1 cellular context compared by ENCODE assay signal in the genomic region with DNA sequence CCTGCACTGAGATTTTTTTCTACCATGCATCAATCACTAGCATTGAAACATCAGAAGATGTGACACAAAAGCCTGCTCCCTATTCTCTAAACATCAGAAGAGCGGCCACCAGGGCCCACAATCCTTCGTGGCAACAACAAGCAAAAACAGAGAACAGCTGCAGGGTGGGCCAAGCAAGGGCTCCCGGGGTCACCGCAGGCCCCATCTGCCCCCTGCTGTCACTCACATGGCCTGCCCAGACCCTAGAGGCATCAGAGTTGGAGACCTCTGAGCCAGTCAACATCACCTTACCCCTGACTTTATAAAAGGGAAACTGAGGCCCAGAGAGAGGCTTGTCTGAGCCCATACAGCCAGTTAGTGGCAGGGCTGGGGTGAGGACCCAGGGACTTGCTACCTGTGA.
TF ChIP-seq lines count a peak whose summit lies in the region.

No MANE protein-coding gene starts in this region.

TF ChIP-seq in endothelial cell of umbilical vein, 7 proteins besides CTCF, POLR2A, EP300 and RAD21:
- no peak for TF ChIP-seq POLR2AphosphoS5 (IDR thresholded peaks at IDR 0.05; ENCODE audit: insufficient read depth, low read depth, low read length)
- TF ChIP-seq EZH2 (IDR thresholded peaks at IDR 0.05; ENCODE audit: borderline replicate concordance, low read depth, low read length, severe bottlenecking) = no peak
- TF ChIP-seq, protein P1, sequence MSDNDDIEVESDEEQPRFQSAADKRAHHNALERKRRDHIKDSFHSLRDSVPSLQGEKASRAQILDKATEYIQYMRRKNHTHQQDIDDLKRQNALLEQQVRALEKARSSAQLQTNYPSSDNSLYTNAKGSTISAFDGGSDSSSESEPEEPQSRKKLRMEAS (IDR thresholded peaks at IDR 0.05; ENCODE audit: insufficient read depth, insufficient read length) = no peak
- no peak for TF ChIP-seq JUN (IDR thresholded peaks at IDR 0.05; ENCODE audit: borderline replicate concordance, insufficient read depth, insufficient read length, low read depth)
- no peak for TF ChIP-seq FOS (IDR thresholded peaks at IDR 0.05; ENCODE audit: borderline replicate concordance, insufficient read depth, low read length)
- no peak for TF ChIP-seq MYC (IDR thresholded peaks at IDR 0.05; ENCODE audit: low read depth, low read length)
- no peak for TF ChIP-seq GATA2 (IDR thresholded peaks at IDR 0.05; ENCODE audit: insufficient read depth, insufficient read length, low read depth, low read length)
